In genomic region chr15:67097424-67097823, GRCh38 we compare ENCODE assay signal across 12 cellular contexts. TPM values are rescaled to one million over a fixed set of nuclear protein-coding genes. Genes with fewer than 3 reads are reported as not detected.
DNase-seq lines count a peak whose midpoint lies in the region; ATAC-seq and TF ChIP-seq lines count a peak whose summit lies in the region.
"Had no signal": no experiment of that assay in that cellular context is flagged by ENCODE, and none has a peak within 500 bp of the region (broad histone marks: within the 10 kb centered on the region; RNA-seq: fewer than 3 reads in every experiment).

No MANE protein-coding gene starts in this region.

- H3K36me3 ChIP-seq in CD4-positive, alpha-beta memory T cell (ENCODE audit: insufficient read depth, low read length): peaks cover 14% of the 10 kb centered on the region
- peaks cover 30% of the 10 kb centered on the region; the same call in 1 of the 2 replicates for H3K36me3 ChIP-seq in Loucy (ENCODE audit: insufficient read depth, low read length)
- no peaks in the 10 kb centered on the region for H3K36me3 ChIP-seq in psoas muscle (ENCODE audit: insufficient read depth in 1 of 2, low read depth in 1 of 2)

- H3K4me3 Mint-ChIP-seq in CD4-positive, alpha-beta memory T cell: peak overlapping the region in 7 of 8 donors; percentile 62 to 98 (median 93)
- peak overlapping the region; percentile 82 for H3K4me3 Mint-ChIP-seq in MCF 10A (ENCODE audit: unreplicated experiment)

- ATAC-seq in psoas muscle: no peak

- H3K36me3 Mint-ChIP-seq in CD4-positive, alpha-beta memory T cell: peaks cover 26 to 46% of the 10 kb centered on the region in 2 donors
- H3K36me3 Mint-ChIP-seq in MCF 10A (ENCODE audit: insufficient read depth, unreplicated experiment): peaks cover 13% of the 10 kb centered on the region

- peak overlapping the region; percentile 74 for H3K9ac ChIP-seq in Loucy (ENCODE audit: low read depth, low read length, poor library complexity, severe bottlenecking)

- H3K9me2 ChIP-seq in Loucy (replicated peaks; ENCODE audit: low read depth, low read length): no peaks in the 10 kb centered on the region

- peak overlapping the region; percentile 79 for H3K27ac ChIP-seq in CD4-positive, alpha-beta memory T cell (ENCODE audit: low read depth, low read length)
- peak overlapping the region; percentile 88 for H3K27ac ChIP-seq in psoas muscle

- peak overlapping the region in 1 of 2 donors; percentile 15 for H3K4me3 ChIP-seq in CD4-positive, alpha-beta memory T cell (ENCODE audit: low read length in 2 of 2)
- H3K4me3 ChIP-seq in Loucy (ENCODE audit: low read length, poor library complexity, severe bottlenecking) (peak overlapping the region; percentile 71), psoas muscle (no peak overlapping the region)

- no peaks in the 10 kb centered on the region for H4K20me1 ChIP-seq in Loucy (ENCODE audit: insufficient read depth, low read length, poor library complexity, severe bottlenecking)

- H3K27ac Mint-ChIP-seq in CD4-positive, alpha-beta memory T cell: peak overlapping the region in 6 of 7 donors; percentile 94 to 99 (median 98)
- peak overlapping the region; percentile 99 for H3K27ac Mint-ChIP-seq in MCF 10A (ENCODE audit: low read depth, unreplicated experiment)

- peaks cover 7% of the 10 kb centered on the region; the same call in 1 of the 2 replicates for H3F3A ChIP-seq in Loucy (ENCODE audit: low read depth)

- no peaks in the 10 kb centered on the region for H3K27me3 ChIP-seq in CD4-positive, alpha-beta memory T cell (ENCODE audit: insufficient read depth, low read length)
- H3K27me3 ChIP-seq in Loucy (ENCODE audit: insufficient read depth, low read length, poor library complexity, severe bottlenecking) (no peaks in the 10 kb centered on the region), psoas muscle (ENCODE audit: insufficient read depth in 3 of 3, low read length in 2 of 3) (no peaks in the 10 kb centered on the region)

- H3K27me3 Mint-ChIP-seq in CD4-positive, alpha-beta memory T cell: no peaks in the 10 kb centered on the region
- no peaks in the 10 kb centered on the region for H3K27me3 Mint-ChIP-seq in MCF 10A (ENCODE audit: insufficient read depth, unreplicated experiment)

- H2AFZ ChIP-seq in Loucy (ENCODE audit: low read length): no peak overlapping the region

- peak overlapping the region; percentile 90 for H3K4me2 ChIP-seq in Loucy (ENCODE audit: low read depth, low read length, poor library complexity, severe bottlenecking)

- 92 to 99% (median 93%) methylated on average over 4 of the region's 4 CpGs for WGBS in psoas muscle, 3 donors

- BruUV-seq in MCF 10A (replicated peaks; lab: Mats Ljungman, UMichigan): no TSS peak

- H3K4me1 ChIP-seq in CD4-positive, alpha-beta memory T cell (ENCODE audit: insufficient read depth, low read length): peaks cover 99% of the 10 kb centered on the region
- H3K4me1 ChIP-seq in Loucy (ENCODE audit: insufficient read depth, low read length, poor library complexity, severe bottlenecking) (peaks cover 77% of the 10 kb centered on the region), psoas muscle (peaks cover 75% of the 10 kb centered on the region)

- POLR2A ChIA-PET in CD4-positive, alpha-beta memory T cell (lab: Charles Lee; ENCODE audit: partially characterized antibody): interaction anchor here (0.6 to 16.2 kb wide), 8 partner anchors 11 to 37 kb away, joined by 3 to 382 read pairs (median 8); partner anchors contain the start of gene SMAD3
- POLR2A ChIA-PET in MCF 10A (lab: Yijun Ruan, JAX): interaction anchor here (0.7 to 2.6 kb wide), 5 partner anchors 21 to 73 kb away, joined by 3 to 13 read pairs (median 4); partner anchors contain the start of gene SMAD3

- peaks cover 0 to 3% (median 0%) of the 10 kb centered on the region in 8 donors for H3K9me3 Mint-ChIP-seq in CD4-positive, alpha-beta memory T cell
- H3K9me3 Mint-ChIP-seq in MCF 10A (ENCODE audit: unreplicated experiment): no peaks in the 10 kb centered on the region

- H3K4me1 Mint-ChIP-seq in CD4-positive, alpha-beta memory T cell: peaks cover 54 to 74% (median 66%) of the 10 kb centered on the region in 4 donors
- peaks cover 37% of the 10 kb centered on the region for H3K4me1 Mint-ChIP-seq in MCF 10A (ENCODE audit: insufficient read depth, unreplicated experiment)

- H3K9me3 ChIP-seq in CD4-positive, alpha-beta memory T cell (ENCODE audit: control insufficient read depth in 1 of 2, low read length in 2 of 2): no peaks in the 10 kb centered on the region
- H3K9me3 ChIP-seq in Loucy (ENCODE audit: insufficient read depth, low read depth, low read length) (no peaks in the 10 kb centered on the region), psoas muscle (no peaks in the 10 kb centered on the region)

- intact Hi-C loops in CD4-positive, alpha-beta memory T cell (cut with micrococcal nuclease): no loop called here
- intact Hi-C loops in MCF 10A (cut with micrococcal nuclease): no loop called here
- intact Hi-C loops in psoas muscle (cut with DNase I): no loop called here

- CTCF ChIA-PET in CD4-positive, alpha-beta memory T cell (lab: Charles Lee; ENCODE audit: partially characterized antibody): interaction anchor here (1.2 to 3.2 kb wide), 4 partner anchors 14 to 31 kb away, joined by 3 to 13 read pairs (median 6); partner anchors contain the start of gene SMAD3
- CTCF ChIA-PET in MCF 10A (lab: Yijun Ruan, JAX): no interaction called here

- TF ChIP-seq CTCF in Loucy (conservative IDR thresholded peaks at IDR 0.05; ENCODE audit: low read length) (no peak), MCF 10A (IDR thresholded peaks at IDR 0.05; ENCODE audit: unreplicated experiment) (no peak), psoas muscle (IDR thresholded peaks at IDR 0.05) (no peak)

- peaks cover 94% of the 10 kb centered on the region for H3K79me2 ChIP-seq in Loucy (ENCODE audit: insufficient read depth, low read length)

- no peak for DNase-seq in CD4-positive, alpha-beta memory T cell
- no peak for DNase-seq in MCF 10A (ENCODE audit: unreplicated experiment)
- DNase-seq in psoas muscle: no peak
- DNase-seq in NCI-H345 treated with DMSO at 0.1 percent for 48 hours (lab: John Stamatoyannopoulos, UW; ENCODE audit: unreplicated experiment): no peak
- DNase-seq in NCI-H2029 (lab: John Stamatoyannopoulos, UW): no peak
- DNase-seq in SIG-M5 (lab: John Stamatoyannopoulos, UW): no peak
- no peak for DNase-seq in cerebellar cortex (ENCODE audit: low spot score)
- DNase-seq: activated T-cell treated with anti-CD3 and anti-CD28 coated beads for 4 hours, cerebellar nuclear complex, DMS 273 treated with DMSO at 0.1 percent for 48 hours, NCI-H2081 had no signal

RNA-seq across cellular contexts. Expression of gene SMAD3, which starts 32.0 kb away (rescaled TPM):
- 100 to 1,000 TPM; 189 to 197 TPM for total RNA-seq in CD4-positive, alpha-beta memory T cell
- 10 to 100 TPM; 14.6 to 31.9 TPM for polyA plus RNA-seq in CD4-positive, alpha-beta memory T cell
- total RNA-seq in MCF 10A (2022) (19.9 and 26.1 TPM in 2 replicates), psoas muscle (10 to 100 TPM; 25.7 to 47.6 (median 44.0) TPM)
- polyA plus RNA-seq in psoas muscle: 10 to 100 TPM in 2 of 3 donors, 1 to 10 TPM in 1; 2.9 to 29.3 (median 20.3) TPM
